1 cellular context compared by ENCODE assay signal in genomic region chr1:8742022-8742924, GRCh38.
TF ChIP-seq lines count a peak whose summit lies in the region.

No MANE protein-coding gene starts in this region.

TF ChIP-seq in HepG2, 621 proteins besides CTCF, POLR2A, EP300 and RAD21 (continued from another document and continues in another):
- TF ChIP-seq ZNF142 (CRISPR knock-in tag; IDR thresholded peaks at IDR 0.05) (peak; percentile 55; the same call in 1 of the 2 replicates), CCAR2 (optimal IDR thresholded peaks at IDR 0.05; ENCODE audit: low read depth, low read length) (no peak), CREB1 (IDR thresholded peaks at IDR 0.05) (peak; percentile 67; the same call in 1 of the 2 replicates), CREB1 (CRISPR knock-in tag; IDR thresholded peaks at IDR 0.05) (peak; percentile 94), PRMT3 (CRISPR knock-in tag; IDR thresholded peaks at IDR 0.05; ENCODE audit: borderline replicate concordance, low read depth) (no peak), TIGD3 (CRISPR knock-in tag; IDR thresholded peaks at IDR 0.05; ENCODE audit: borderline replicate concordance) (no peak), PAWR (CRISPR knock-in tag; IDR thresholded peaks at IDR 0.05; ENCODE audit: borderline replicate concordance) (no peak), ZNF598 (CRISPR knock-in tag; IDR thresholded peaks at IDR 0.05; ENCODE audit: borderline replicate concordance) (no peak), ZNF235 (CRISPR knock-in tag; IDR thresholded peaks at IDR 0.05; ENCODE audit: borderline replicate concordance) (no peak), TBX3 (IDR thresholded peaks at IDR 0.05; ENCODE audit: borderline replicate concordance) (peak; percentile 100), DMTF1 (CRISPR knock-in tag; IDR thresholded peaks at IDR 0.05) (no peak), ZNF567 (CRISPR knock-in tag; IDR thresholded peaks at IDR 0.05; ENCODE audit: borderline replicate concordance) (no peak), TARDBP (CRISPR knock-in tag; IDR thresholded peaks at IDR 0.05) (peak; percentile 98), UBTF (CRISPR knock-in tag; IDR thresholded peaks at IDR 0.05) (peak; percentile 33; the same call in 1 of the 2 replicates), RELA (CRISPR knock-in tag; IDR thresholded peaks at IDR 0.05) (0 out of 2 replicates have a peak, but pooled peaks have one; percentile 43), SATB2 (CRISPR knock-in tag; IDR thresholded peaks at IDR 0.05) (peak; percentile 94), ATF7 (IDR thresholded peaks at IDR 0.05) (peak; percentile 78), ATF7 (CRISPR knock-in tag; IDR thresholded peaks at IDR 0.05) (no peak; the same call in 1 of the 2 replicates), ZNF234 (CRISPR knock-in tag; conservative IDR thresholded peaks at IDR 0.05) (no peak), ELF4 (CRISPR knock-in tag; IDR thresholded peaks at IDR 0.05; ENCODE audit: borderline replicate concordance) (peak; percentile 60; the same call in 1 of the 2 replicates), ZNF24 (IDR thresholded peaks at IDR 0.05) (peak; percentile 84; the same call in 1 of the 2 replicates), SRF (IDR thresholded peaks at IDR 0.05; ENCODE audit: low read depth, low read length) (peak; percentile 25; the same call in 1 of the 2 replicates), ZNF629 (CRISPR knock-in tag; conservative IDR thresholded peaks at IDR 0.05) (peak; percentile 53; the same call in 1 of the 2 replicates), ZBTB46 (CRISPR knock-in tag; IDR thresholded peaks at IDR 0.05; ENCODE audit: borderline replicate concordance) (no peak), ZFX (CRISPR knock-in tag; IDR thresholded peaks at IDR 0.05; ENCODE audit: low read depth) (no peak), MEIS1 (CRISPR knock-in tag; IDR thresholded peaks at IDR 0.05; ENCODE audit: borderline replicate concordance) (0 out of 2 replicates have a peak, but pooled peaks have one; percentile 45), KDM5B (CRISPR knock-in tag; IDR thresholded peaks at IDR 0.05; ENCODE audit: borderline replicate concordance) (no peak), SOX13 (IDR thresholded peaks at IDR 0.05) (peak; percentile 96), SOX13 (CRISPR knock-in tag; conservative IDR thresholded peaks at IDR 0.05 in 1 of 2, IDR thresholded peaks at IDR 0.05 in 1 of 2) (peak in 1 of 2 experiments; percentile 100; a peak in 2 of 4 replicates), HES4 (CRISPR knock-in tag; IDR thresholded peaks at IDR 0.05; ENCODE audit: borderline replicate concordance) (no peak), ZNF451 (CRISPR knock-in tag; IDR thresholded peaks at IDR 0.05) (no peak), EEA1 (CRISPR knock-in tag; IDR thresholded peaks at IDR 0.05; ENCODE audit: borderline replicate concordance) (no peak), MTF2 (CRISPR knock-in tag; IDR thresholded peaks at IDR 0.05; ENCODE audit: borderline replicate concordance) (no peak), ZNF12 (CRISPR knock-in tag; IDR thresholded peaks at IDR 0.05) (peak; percentile 85), HNF1B (CRISPR knock-in tag; IDR thresholded peaks at IDR 0.05) (peak; percentile 26; the same call in 1 of the 2 replicates), HDAC1 (CRISPR knock-in tag; IDR thresholded peaks at IDR 0.05) (peak; percentile 91), SPEN (CRISPR knock-in tag; IDR thresholded peaks at IDR 0.05; ENCODE audit: low read depth) (no peak), BCL6 (CRISPR knock-in tag; IDR thresholded peaks at IDR 0.05) (peak; percentile 100), TP53 (CRISPR knock-in tag; conservative IDR thresholded peaks at IDR 0.05) (peak; percentile 78; the same call in 1 of the 2 replicates), ZSCAN9 (CRISPR knock-in tag; IDR thresholded peaks at IDR 0.05; ENCODE audit: borderline replicate concordance) (peak; percentile 98)
- TF ChIP-seq, protein P1, sequence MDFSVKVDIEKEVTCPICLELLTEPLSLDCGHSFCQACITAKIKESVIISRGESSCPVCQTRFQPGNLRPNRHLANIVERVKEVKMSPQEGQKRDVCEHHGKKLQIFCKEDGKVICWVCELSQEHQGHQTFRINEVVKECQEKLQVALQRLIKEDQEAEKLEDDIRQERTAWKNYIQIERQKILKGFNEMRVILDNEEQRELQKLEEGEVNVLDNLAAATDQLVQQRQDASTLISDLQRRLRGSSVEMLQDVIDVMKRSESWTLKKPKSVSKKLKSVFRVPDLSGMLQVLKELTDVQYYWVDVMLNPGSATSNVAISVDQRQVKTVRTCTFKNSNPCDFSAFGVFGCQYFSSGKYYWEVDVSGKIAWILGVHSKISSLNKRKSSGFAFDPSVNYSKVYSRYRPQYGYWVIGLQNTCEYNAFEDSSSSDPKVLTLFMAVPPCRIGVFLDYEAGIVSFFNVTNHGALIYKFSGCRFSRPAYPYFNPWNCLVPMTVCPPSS (IDR thresholded peaks at IDR 0.05): no peak
- TF ChIP-seq, protein P2, sequence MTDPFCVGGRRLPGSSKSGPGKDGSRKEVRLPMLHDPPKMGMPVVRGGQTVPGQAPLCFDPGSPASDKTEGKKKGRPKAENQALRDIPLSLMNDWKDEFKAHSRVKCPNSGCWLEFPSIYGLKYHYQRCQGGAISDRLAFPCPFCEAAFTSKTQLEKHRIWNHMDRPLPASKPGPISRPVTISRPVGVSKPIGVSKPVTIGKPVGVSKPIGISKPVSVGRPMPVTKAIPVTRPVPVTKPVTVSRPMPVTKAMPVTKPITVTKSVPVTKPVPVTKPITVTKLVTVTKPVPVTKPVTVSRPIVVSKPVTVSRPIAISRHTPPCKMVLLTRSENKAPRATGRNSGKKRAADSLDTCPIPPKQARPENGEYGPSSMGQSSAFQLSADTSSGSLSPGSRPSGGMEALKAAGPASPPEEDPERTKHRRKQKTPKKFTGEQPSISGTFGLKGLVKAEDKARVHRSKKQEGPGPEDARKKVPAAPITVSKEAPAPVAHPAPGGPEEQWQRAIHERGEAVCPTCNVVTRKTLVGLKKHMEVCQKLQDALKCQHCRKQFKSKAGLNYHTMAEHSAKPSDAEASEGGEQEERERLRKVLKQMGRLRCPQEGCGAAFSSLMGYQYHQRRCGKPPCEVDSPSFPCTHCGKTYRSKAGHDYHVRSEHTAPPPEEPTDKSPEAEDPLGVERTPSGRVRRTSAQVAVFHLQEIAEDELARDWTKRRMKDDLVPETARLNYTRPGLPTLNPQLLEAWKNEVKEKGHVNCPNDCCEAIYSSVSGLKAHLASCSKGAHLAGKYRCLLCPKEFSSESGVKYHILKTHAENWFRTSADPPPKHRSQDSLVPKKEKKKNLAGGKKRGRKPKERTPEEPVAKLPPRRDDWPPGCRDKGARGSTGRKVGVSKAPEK (CRISPR knock-in tag; IDR thresholded peaks at IDR 0.05; ENCODE audit: borderline replicate concordance): 0 out of 2 replicates have a peak, but pooled peaks have one; percentile 25
